8 cellular contexts compared by ENCODE assay signal in the genomic region with DNA sequence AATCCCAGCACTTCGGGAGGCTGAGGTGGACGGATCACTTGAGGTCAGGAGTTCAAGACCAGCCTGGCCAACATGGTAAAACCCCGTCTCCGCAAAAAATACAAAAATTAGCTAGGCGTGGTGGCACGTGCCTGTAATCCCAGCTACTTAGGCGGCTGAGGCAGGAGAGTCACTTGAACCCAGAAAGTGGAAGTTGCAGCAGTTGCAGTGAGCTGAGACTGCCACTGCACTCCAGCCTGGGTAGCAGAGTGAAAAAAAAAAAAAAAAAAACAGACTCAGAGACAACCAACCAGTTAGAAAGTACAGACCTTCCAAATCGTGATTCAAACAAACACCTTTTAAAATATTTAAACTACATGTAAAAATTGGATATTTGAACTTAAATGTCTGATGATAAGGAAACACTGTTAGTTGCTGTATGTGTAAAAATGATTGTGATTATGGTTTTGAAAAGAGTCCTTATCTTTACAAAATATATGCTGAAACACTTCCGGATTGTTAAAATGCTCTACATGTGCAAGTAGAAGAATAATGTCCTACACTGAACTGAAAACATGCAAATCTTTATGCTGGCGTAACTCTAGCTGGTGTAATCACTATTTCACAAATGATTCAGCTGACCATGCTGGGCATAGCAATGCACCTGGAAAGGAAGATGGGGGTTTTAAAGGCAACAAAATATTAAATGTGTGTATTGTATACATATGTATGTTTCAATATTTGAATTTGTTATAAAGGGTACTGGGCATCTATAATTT. TPM values are rescaled to one million over a fixed set of nuclear protein-coding genes. Genes with fewer than 3 reads are reported as not detected.
DNase-seq lines count a peak whose midpoint lies in the region; ATAC-seq and TF ChIP-seq lines count a peak whose summit lies in the region.

No MANE protein-coding gene starts in this region.

- no peak for DNase-seq in activated naive CD4-positive, alpha-beta T cell treated with anti-CD3 and anti-CD28 coated beads for 36 hours
- DNase-seq in activated naive CD4-positive, alpha-beta T cell (lab: John Stamatoyannopoulos, UW): no peak
- peak; percentile 68 to 79 for DNase-seq in NCI-H526 (lab: John Stamatoyannopoulos, UW)
- DNase-seq in transverse colon: no peak
- no peak for DNase-seq in adrenal gland
- DNase-seq in DMS153 treated with DMSO at 0.1 percent for 48 hours (lab: John Stamatoyannopoulos, UW; ENCODE audit: unreplicated experiment): no peak

- H3K4me3 ChIP-seq in thymus (ENCODE audit: low read length) (no peak overlapping the region), transverse colon (no peak overlapping the region), adrenal gland (no peak overlapping the region)

- TF ChIP-seq POLR2A in transverse colon (IDR thresholded peaks at IDR 0.05): no peak
- no peak for TF ChIP-seq POLR2A in adrenal gland (IDR thresholded peaks at IDR 0.05)

- peaks cover 42% of the 10 kb centered on the region for H3K4me1 Mint-ChIP-seq in activated naive CD4-positive, alpha-beta T cell treated with anti-CD3 and anti-CD28 coated beads for 36 hours (ENCODE audit: low read depth)

- peak; percentile 81 for ATAC-seq in HG02885 (IDR thresholded peaks at IDR 0.05; ENCODE audit: poor library complexity, unreplicated experiment)

- H3K27me3 ChIP-seq in thymus (ENCODE audit: control insufficient read depth, insufficient read depth): no peaks in the 10 kb centered on the region
- no peaks in the 10 kb centered on the region for H3K27me3 ChIP-seq in transverse colon
- H3K27me3 ChIP-seq in adrenal gland: no peaks in the 10 kb centered on the region

- H3K27ac ChIP-seq in thymus (ENCODE audit: low read depth) (peak overlapping the region; percentile 52), transverse colon (no peak overlapping the region), adrenal gland (no peak overlapping the region)

- intact Hi-C loops in activated naive CD4-positive, alpha-beta T cell treated with anti-CD3 and anti-CD28 coated beads for 36 hours (cut with micrococcal nuclease): no loop called here
- intact Hi-C loops in transverse colon (cut with DNase I; ENCODE audit: low total_unique reads): loop anchor here (10.0 kb wide), 1 partner anchor 55 kb away; no protein-coding TSS in a partner anchor
- intact Hi-C loops in adrenal gland (cut with DNase I): no loop called here

- peaks cover 4% of the 10 kb centered on the region for H3K36me3 Mint-ChIP-seq in activated naive CD4-positive, alpha-beta T cell treated with anti-CD3 and anti-CD28 coated beads for 36 hours (ENCODE audit: low read depth)

- WGBS in thymus: 30% methylated on average over 10 of the region's 10 CpGs
- WGBS in transverse colon (ENCODE audit: low coverage in 1 of 2), 2 donors: 79 to 80% methylated on average over 1 to 10 of the region's 10 CpGs
- WGBS in adrenal gland, 4 donors: 74 to 84% (median 80%) methylated on average over 10 of the region's 10 CpGs

- H3K4me3 Mint-ChIP-seq in activated naive CD4-positive, alpha-beta T cell treated with anti-CD3 and anti-CD28 coated beads for 36 hours: peak overlapping the region; percentile 11

- H3K27ac Mint-ChIP-seq in activated naive CD4-positive, alpha-beta T cell treated with anti-CD3 and anti-CD28 coated beads for 36 hours: peak overlapping the region; percentile 73

- H3K36me3 ChIP-seq in thymus (ENCODE audit: control insufficient read depth, insufficient read depth) (no peaks in the 10 kb centered on the region), transverse colon (no peaks in the 10 kb centered on the region), adrenal gland (replicated peaks in 1 of 2) (no peaks in the 10 kb centered on the region)

- no peaks in the 10 kb centered on the region for H3K9me3 ChIP-seq in thymus (ENCODE audit: control insufficient read depth)
- H3K9me3 ChIP-seq in transverse colon: no peaks in the 10 kb centered on the region
- no peaks in the 10 kb centered on the region for H3K9me3 ChIP-seq in adrenal gland (replicated peaks in 1 of 3)

- CTCF ChIA-PET in activated naive CD4-positive, alpha-beta T cell treated with anti-CD3 and anti-CD28 coated beads for 36 hours (lab: Charles Lee): no interaction called here

- in situ Hi-C loops in transverse colon (cut with MboI; ENCODE audit: low pct_ligation_motif_present in 1 of 4, low pct_unique_long_range_greater_than_20kb in 1 of 4, low sequenced_read_pairs in 3 of 4): no loop called here

- H3K4me1 ChIP-seq in thymus (ENCODE audit: control insufficient read depth, insufficient read depth, low read length): peaks cover 6% of the 10 kb centered on the region
- no peaks in the 10 kb centered on the region for H3K4me1 ChIP-seq in transverse colon
- no peaks in the 10 kb centered on the region for H3K4me1 ChIP-seq in adrenal gland (replicated peaks in 1 of 2)

- H3K9me3 Mint-ChIP-seq in activated naive CD4-positive, alpha-beta T cell treated with anti-CD3 and anti-CD28 coated beads for 36 hours: no peaks in the 10 kb centered on the region

- TF ChIP-seq CTCF in transverse colon (IDR thresholded peaks at IDR 0.05): no peak
- no peak for TF ChIP-seq CTCF in adrenal gland (IDR thresholded peaks at IDR 0.05)

- no peak for TF ChIP-seq EP300 in transverse colon (IDR thresholded peaks at IDR 0.05; ENCODE audit: low read depth)

- no peaks in the 10 kb centered on the region for H3K27me3 Mint-ChIP-seq in activated naive CD4-positive, alpha-beta T cell treated with anti-CD3 and anti-CD28 coated beads for 36 hours (ENCODE audit: low read depth)

RNA-seq across cellular contexts. Expression of a gene that starts 37.8 kb away (rescaled TPM):
- 10 to 100 TPM; 67.5 to 78.3 TPM for total RNA-seq in activated naive CD4-positive, alpha-beta T cell treated with anti-CD3 and anti-CD28 coated beads for 36 hours
- polyA plus RNA-seq in thymus (27.4 TPM), adrenal gland (10 to 100 TPM in 2 of 3 donors, 1 to 10 TPM in 1; 4.7 to 19.1 (median 11.2) TPM)
- total RNA-seq in transverse colon (10 to 100 TPM; 15.0 to 62.9 (median 29.9) TPM), adrenal gland (10 to 100 TPM; 13.3 to 21.7 (median 15.2) TPM)

Comparison
In these comparisons a context has a peak if more than half of its experiments do, and no peak if none do; other contexts are left out.
1. DNase-seq: peak in NCI-H526 (2 of 2); none in activated naive CD4-positive, alpha-beta T cell treated with anti-CD3 and anti-CD28 coated beads for 36 hours (single experiment), activated naive CD4-positive, alpha-beta T cell (0 of 4), transverse colon (single experiment), adrenal gland (0 of 7) and DMS153 treated with DMSO at 0.1 percent for 48 hours (single experiment).